Comparison of ENCODE assay signal across 8 cellular contexts in the genomic region with DNA sequence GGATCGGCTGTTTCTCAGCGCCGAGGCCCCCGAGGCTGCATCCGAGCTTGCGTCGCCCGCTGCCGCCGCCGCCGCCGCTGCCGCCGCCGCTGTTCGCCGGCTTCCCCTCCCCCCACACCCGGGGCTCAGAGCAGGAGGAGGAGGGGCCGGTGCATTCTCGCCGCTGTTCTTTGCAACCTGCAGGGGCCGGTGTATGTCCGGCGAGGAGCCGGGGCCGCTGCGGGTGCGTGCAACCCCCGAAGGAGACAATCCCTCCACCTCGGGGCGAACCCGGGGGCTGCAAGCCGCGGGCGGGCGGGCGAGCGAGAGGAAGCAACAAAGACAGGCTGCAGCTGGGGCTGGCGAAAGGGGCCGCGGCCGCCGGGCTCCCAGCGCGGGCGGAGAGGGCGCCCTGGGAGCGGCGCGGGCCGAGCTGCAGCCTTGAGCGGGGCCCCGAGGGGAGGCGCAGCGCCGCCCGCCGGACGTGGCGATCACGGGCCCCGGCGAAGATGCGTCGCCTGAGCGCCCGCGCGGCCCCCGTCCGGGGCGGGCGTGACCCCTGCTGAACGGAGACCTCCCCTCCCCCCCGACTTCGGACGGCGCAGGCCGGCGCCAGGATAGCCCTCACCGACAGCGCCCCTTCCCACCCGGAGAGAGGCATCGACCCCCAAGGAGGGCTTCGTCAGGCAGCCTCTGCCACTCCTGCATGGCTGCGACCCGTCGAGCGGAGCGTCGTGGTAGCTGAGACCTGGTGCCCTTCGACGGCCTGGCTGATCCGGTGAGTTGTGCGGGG. TPM values are rescaled to one million over a fixed set of nuclear protein-coding genes. Genes with fewer than 3 reads are reported as not detected.
A peak's percentile ranks its signal among the peaks of the same experiment; 100 is the strongest.
DNase-seq lines count a peak whose midpoint lies in the region; ATAC-seq and TF ChIP-seq lines count a peak whose summit lies in the region.

No MANE protein-coding gene starts in this region.

- CTCF ChIA-PET in OCI-LY7 (lab: Charles Lee; ENCODE audit: unreplicated experiment) = interaction anchor here (0.6 kb wide), 1 partner anchor 128 kb away, joined by 3 read pairs; no protein-coding TSS in a partner anchor

- H3K27ac ChIP-seq in ACC112 (ENCODE audit: low read depth, low read length) (no peak overlapping the region), OCI-LY7 (ENCODE audit: low read depth, low read length, poor library complexity, severe bottlenecking) (no peak overlapping the region), ovary (peak overlapping the region; percentile 71 to 86)

- intact Hi-C loops in OCI-LY7 (cut with micrococcal nuclease; ENCODE audit: unreplicated experiment) = loop anchor here (2.0 kb wide), 1 partner anchor 118 kb away; no protein-coding TSS in a partner anchor
- intact Hi-C loops in ovary (cut with DNase I) = loop anchor here in 3 of 4 donors (10.0 kb wide), 2 partner anchors 120 to 200 kb away; no protein-coding TSS in a partner anchor

- H3K79me2 ChIP-seq in ACC112 (ENCODE audit: control insufficient read depth, insufficient read depth, low read length, unreplicated experiment) (no peaks in the 10 kb centered on the region), OCI-LY7 (ENCODE audit: insufficient read depth, low read depth, low read length) (no peaks in the 10 kb centered on the region)

- H3K27me3 Mint-ChIP-seq in type B pancreatic cell = peaks cover 66% of the 10 kb centered on the region

- H3K9me2 ChIP-seq in OCI-LY7 (ENCODE audit: insufficient read depth, low read length) = no peaks in the 10 kb centered on the region

- H3K9me3 ChIP-seq in OCI-LY7 (ENCODE audit: low read length) = no peaks in the 10 kb centered on the region
- H3K9me3 ChIP-seq in ovary = no peaks in the 10 kb centered on the region

- POLR2A ChIA-PET in OCI-LY7 (lab: Charles Lee) = interaction anchor here (0.6 kb wide), 1 partner anchor 39 kb away, joined by 3 read pairs; no protein-coding TSS in a partner anchor

- no peak for TF ChIP-seq EP300 in ovary (IDR thresholded peaks at IDR 0.05)

- H2AFZ ChIP-seq in ACC112 (ENCODE audit: low read length, unreplicated experiment) (peak overlapping the region; percentile 78), OCI-LY7 (ENCODE audit: low read length) (peak overlapping the region; percentile 32; the same call in 1 of the 2 replicates)

- TF ChIP-seq POLR2A in ovary (IDR thresholded peaks at IDR 0.05) = no peak

- peaks cover 28% of the 10 kb centered on the region for H3K4me1 Mint-ChIP-seq in type B pancreatic cell (ENCODE audit: unreplicated experiment)

- 1 to 3% (median 2%) methylated on average over 22 to 96 of the region's 96 CpGs for WGBS in ovary, 3 donors

- no peak overlapping the region for H3K27ac Mint-ChIP-seq in type B pancreatic cell

- H3K4me3 Mint-ChIP-seq in type B pancreatic cell = peak overlapping the region; percentile 79

- H3K27me3 ChIP-seq in ACC112 (ENCODE audit: insufficient read depth, low read length) (peaks cover 58% of the 10 kb centered on the region), ovary (no peaks in the 10 kb centered on the region)

- ATAC-seq in GM18511 (IDR thresholded peaks at IDR 0.05; ENCODE audit: unreplicated experiment) (peak; percentile 41), HG03342 (IDR thresholded peaks at IDR 0.05; ENCODE audit: unreplicated experiment) (peak; percentile 18)

- no peaks in the 10 kb centered on the region for H3K9me3 Mint-ChIP-seq in type B pancreatic cell

- H3K4me3 ChIP-seq in ACC112 (ENCODE audit: low read depth, low read length) (peak overlapping the region; percentile 77), OCI-LY7 (ENCODE audit: low read depth, low read length, poor library complexity, severe bottlenecking) (peak overlapping the region; percentile 67), ovary (peak overlapping the region; percentile 60)

- H3K4me2 ChIP-seq in OCI-LY7 (ENCODE audit: low read length) = peak overlapping the region; percentile 71

- peak; percentile 59 for TF ChIP-seq CTCF in OCI-LY7 (conservative IDR thresholded peaks at IDR 0.05; ENCODE audit: low read length)
- TF ChIP-seq CTCF in ovary (IDR thresholded peaks at IDR 0.05) = peak in 2 of 3 donors; percentile 26 to 27
- peak; percentile 47 for TF ChIP-seq CTCF in type B pancreatic cell (conservative IDR thresholded peaks at IDR 0.05)

- H3K4me1 ChIP-seq in ACC112 (ENCODE audit: control insufficient read depth, insufficient read depth, low read length, unreplicated experiment) (peaks cover 5% of the 10 kb centered on the region), OCI-LY7 (ENCODE audit: insufficient read depth, low read length, poor library complexity, severe bottlenecking) (peaks cover 13% of the 10 kb centered on the region), ovary (ENCODE audit: insufficient read depth) (peaks cover 10% of the 10 kb centered on the region)

- H3K36me3 ChIP-seq in ACC112 (ENCODE audit: insufficient read depth, low read length) = no peaks in the 10 kb centered on the region
- H3K36me3 ChIP-seq in OCI-LY7 (ENCODE audit: insufficient read depth, low read length) = no peaks in the 10 kb centered on the region
- H3K36me3 ChIP-seq in ovary = no peaks in the 10 kb centered on the region

- no peaks in the 10 kb centered on the region for H4K20me1 ChIP-seq in OCI-LY7 (ENCODE audit: insufficient read depth, low read length)

- BruUV-seq in OCI-LY7 (replicated peaks; lab: Mats Ljungman, UMichigan) = no TSS peak

- H3K36me3 Mint-ChIP-seq in type B pancreatic cell = no peaks in the 10 kb centered on the region

- DNase-seq in OCI-LY7 (ENCODE audit: low spot score) (peak; percentile 68), germinal center (ENCODE audit: low spot score) (peak; percentile 64), ovary (peak; percentile 73 to 86 (median 81)), type B pancreatic cell (ENCODE audit: extremely low spot score, unreplicated experiment) (peak; percentile 84)
- DNase-seq in activated effector memory CD4-positive, alpha-beta T cell treated with Interleukin-2 at 50 U/mL for 16 hours = peak; percentile 40

RNA-seq across cellular contexts. Expression of gene FAM222A, which starts 0.7 kb away (rescaled TPM):
- total RNA-seq in OCI-LY7 (2014; rRNA removed; shearing (Covaris generic)) = 0.33 and 0.98 TPM in 2 replicates
- total RNA-seq in OCI-LY7 (2022) = 1.8 and 2.4 TPM in 2 replicates
- 10 to 100 TPM in 5 of 7 donors, 1 to 10 TPM in 2; 7.2 to 28.4 (median 15.3) TPM for total RNA-seq in ovary
- 10 to 100 TPM in 1 of 2 donors, 1 to 10 TPM in 1; 4.8 to 11.5 TPM for polyA plus RNA-seq in ovary
- 7.9 and 11.5 TPM in 2 replicates for total RNA-seq in type B pancreatic cell (ENCODE audit: low replicate concordance)

Comparison
In these comparisons a context has a peak if more than half of its experiments do, and no peak if none do; other contexts are left out.
1. H3K27ac ChIP-seq: peak in ovary (2 of 2); none in ACC112 (single experiment) and OCI-LY7 (single experiment).
2. Peak in every context shown above with its lines, with median percentiles within 50 percentile points of each other: H3K4me3 ChIP-seq, DNase-seq and CTCF ChIP-seq.